Comparison of ENCODE assay signal across 8 cellular contexts in the genomic region with DNA sequence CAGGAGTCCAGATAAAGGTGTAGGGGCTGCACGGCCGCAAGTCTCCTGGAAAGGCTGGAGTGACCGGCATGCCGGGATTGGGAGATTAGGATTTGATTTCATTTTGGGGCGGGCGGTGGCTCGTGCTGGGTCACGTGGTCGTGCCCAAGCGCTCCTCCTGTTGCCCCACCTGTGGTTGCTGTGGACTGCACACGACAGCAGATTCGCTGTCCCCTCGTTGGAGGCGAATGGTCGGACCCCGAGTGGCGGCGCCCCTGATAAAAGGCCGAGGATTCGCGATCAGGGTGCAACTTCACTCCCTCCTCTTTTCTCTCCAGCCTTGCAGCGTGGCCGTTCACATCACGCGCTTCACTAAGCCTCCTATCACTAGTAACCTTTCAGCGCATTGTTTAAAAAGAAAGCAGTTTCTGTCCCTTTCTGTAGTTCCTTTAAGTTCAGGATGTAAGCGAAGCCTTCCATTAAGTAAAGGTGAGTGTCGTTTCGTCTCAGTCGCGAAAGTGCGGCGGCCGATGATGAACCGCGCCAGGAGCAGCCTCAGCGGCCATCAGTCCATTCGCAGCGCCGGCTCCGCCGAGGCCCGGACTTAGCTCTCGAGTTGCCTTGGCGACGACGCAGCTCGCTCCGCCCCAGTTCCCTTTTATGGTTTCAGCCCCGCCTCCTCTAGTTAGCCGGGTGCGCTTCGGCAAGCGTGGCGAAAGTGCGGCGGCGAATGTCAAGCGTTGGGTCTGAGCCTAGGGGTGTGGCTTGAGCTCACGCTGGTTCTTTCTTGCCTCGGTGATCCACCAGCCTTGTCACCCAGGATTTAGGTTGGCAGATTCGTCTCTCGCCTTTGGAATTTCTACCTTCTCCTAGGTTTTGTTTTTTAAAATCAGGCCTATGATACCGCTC. TPM values are rescaled to one million over a fixed set of nuclear protein-coding genes. Genes with fewer than 3 reads are reported as not detected.
DNase-seq lines count a peak whose midpoint lies in the region; ATAC-seq and TF ChIP-seq lines count a peak whose summit lies in the region.

No MANE protein-coding gene starts in this region.

- no peak for TF ChIP-seq RAD21 in IMR-90 (IDR thresholded peaks at IDR 0.05; ENCODE audit: low read length)

- CTCF ChIA-PET in Calu3 (lab: Charles Lee) (interaction anchor here (0.8 to 2.1 kb wide), 8 partner anchors 8 to 40 kb away, joined by 3 to 19 read pairs (median 4); no protein-coding TSS in a partner anchor), IMR-90 (lab: Yijun Ruan, JAX) (interaction anchor here (1.3 kb wide), 1 partner anchor 35 kb away, joined by 4 read pairs; no protein-coding TSS in a partner anchor)

- dilution Hi-C loops in IMR-90 (cut with HindIII; ENCODE audit: low sequenced_read_pairs, unreplicated experiment): no loop called here

- no peaks in the 10 kb centered on the region for H3K9me3 Mint-ChIP-seq in Calu3 (ENCODE audit: low read depth, unreplicated experiment)
- H3K9me3 Mint-ChIP-seq in natural killer cell: no peaks in the 10 kb centered on the region
- peaks cover 2 to 4% of the 10 kb centered on the region in 2 donors for H3K9me3 Mint-ChIP-seq in stimulated activated naive B cell treated with anti-CD40 and anti-IgM and Interleukin-4, amounts not matched to agents 10 μg/mL and 1 μg/mL and 100 μg/mL, for 72 hours

- in situ Hi-C loops in IMR-90 (cut with MboI; ENCODE audit: low sequenced_read_pairs): no loop called here

- ATAC-seq in GM21423 (IDR thresholded peaks at IDR 0.05; ENCODE audit: unreplicated experiment) (peak; percentile 70), IMR-90 (ENCODE audit: low read depth) (peak; percentile 87), natural killer cell (peak; percentile 74 to 87 (median 75))
- ATAC-seq in stimulated activated naive B cell treated with anti-CD40 and anti-IgM and Interleukin-4, amounts not matched to agents 10 μg/mL and 1 μg/mL and 100 μg/mL, for 72 hours (replicated peaks): peak; percentile 79 to 85

- TF ChIP-seq CTCF in Calu3 (IDR thresholded peaks at IDR 0.05; ENCODE audit: unreplicated experiment): no peak
- TF ChIP-seq CTCF in IMR-90 (conservative IDR thresholded peaks at IDR 0.05; ENCODE audit: low read depth, low read length): no peak
- TF ChIP-seq CTCF in fibroblast of pulmonary artery (IDR thresholded peaks at IDR 0.05; ENCODE audit: low read length, missing control alignments): no peak
- no peak for TF ChIP-seq CTCF in natural killer cell (IDR thresholded peaks at IDR 0.05)

- peak overlapping the region; percentile 59 for H4K5ac ChIP-seq in IMR-90 (ENCODE audit: low read depth, low read length)

- H3K18ac ChIP-seq in IMR-90 (ENCODE audit: low read depth, low read length): no peak overlapping the region

- peaks cover 7% of the 10 kb centered on the region for H3K36me3 ChIP-seq in IMR-90 (ENCODE audit: control insufficient read depth, insufficient read depth, low read length)

- BruUV-seq in Calu3 (replicated peaks; lab: Mats Ljungman, UMichigan) (TSS peak; percentile 45), IMR-90 (replicated peaks; lab: Mats Ljungman, UMichigan) (no TSS peak)

- no peak overlapping the region for H2BK20ac ChIP-seq in IMR-90 (ENCODE audit: low read depth, low read length)

- H2AK9ac ChIP-seq in IMR-90 (replicated peaks; ENCODE audit: low read depth, low read length, poor library complexity): peak overlapping the region; percentile 85

- H3K56ac ChIP-seq in IMR-90 (ENCODE audit: extremely low read depth, insufficient read depth, low read length): peak overlapping the region; percentile 60

- H3K4me3 ChIP-seq in IMR-90 (ENCODE audit: insufficient read depth, low read depth, low read length) (peak overlapping the region; percentile 46), fibroblast of pulmonary artery (replicated peaks; ENCODE audit: low read depth, low read length) (peak overlapping the region; percentile 92)

- H3K27ac Mint-ChIP-seq in Calu3 (ENCODE audit: unreplicated experiment): peak overlapping the region; percentile 96
- H3K27ac Mint-ChIP-seq in natural killer cell: peak overlapping the region; percentile 97 to 99
- H3K27ac Mint-ChIP-seq in stimulated activated naive B cell treated with anti-CD40 and anti-IgM and Interleukin-4, amounts not matched to agents 10 μg/mL and 1 μg/mL and 100 μg/mL, for 72 hours: peak overlapping the region; percentile 100

- H4K8ac ChIP-seq in IMR-90 (ENCODE audit: low read depth in 2 of 2, low read length in 2 of 2): peak overlapping the region; percentile 66 to 96

- TF ChIP-seq POLR2A in IMR-90 (IDR thresholded peaks at IDR 0.05; ENCODE audit: low read depth, low read length): no peak

- H3K9me1 ChIP-seq in IMR-90 (ENCODE audit: insufficient read depth, low read length): 0 out of 2 replicates have a peak, but pooled peaks cover 8% of the 10 kb centered on the region

- H3K9ac ChIP-seq in IMR-90 (ENCODE audit: low read depth, low read length): peak overlapping the region; percentile 64

- no peak overlapping the region; the same call in 1 of the 2 replicates for H4K91ac ChIP-seq in IMR-90 (ENCODE audit: insufficient read depth, low read depth, low read length)

- H3K27me3 Mint-ChIP-seq in Calu3 (ENCODE audit: unreplicated experiment) (no peaks in the 10 kb centered on the region), natural killer cell (ENCODE audit: low read depth in 2 of 2) (no peaks in the 10 kb centered on the region)
- no peaks in the 10 kb centered on the region for H3K27me3 Mint-ChIP-seq in stimulated activated naive B cell treated with anti-CD40 and anti-IgM and Interleukin-4, amounts not matched to agents 10 μg/mL and 1 μg/mL and 100 μg/mL, for 72 hours

- 7% methylated on average over 17 of the region's 64 CpGs; no CpG with 5 or more reads in 1 of the 2 experiments for WGBS in IMR-90 (ENCODE audit: extremely low coverage in 2 of 2, insufficient read length in 1 of 2), 2 experiments

- no peak overlapping the region for H2BK15ac ChIP-seq in IMR-90 (ENCODE audit: low read depth, low read length)

- peak overlapping the region; percentile 63 for H2BK5ac ChIP-seq in IMR-90 (ENCODE audit: low read depth, low read length, poor library complexity, severe bottlenecking)

- no peaks in the 10 kb centered on the region for H3K9me3 ChIP-seq in IMR-90 (ENCODE audit: control insufficient read depth, insufficient read depth, low read length)

- H3K14ac ChIP-seq in IMR-90 (replicated peaks; ENCODE audit: low read depth, low read length): peak overlapping the region; percentile 64; the same call in 1 of the 2 replicates

- DNase-seq in Calu3: peak; percentile 99
- DNase-seq in IMR-90: peak; percentile 99
- peak; percentile 99 for DNase-seq in RPMI7951 (ENCODE audit: low read depth)
- DNase-seq in activated effector memory CD4-positive, alpha-beta T cell treated with anti-CD3 and anti-CD28 coated beads, Interleukin-2, amount 50 U/mL, for 16 hours: peak; percentile 99
- peak; percentile 100 for DNase-seq in fibroblast of pulmonary artery (ENCODE audit: low read depth)
- DNase-seq in natural killer cell: peak; percentile 97
- peak; percentile 96 for DNase-seq in stimulated activated naive B cell treated with anti-CD40 and anti-IgM and Interleukin-4, amounts not matched to agents 10 μg/mL and 1 μg/mL and 100 μg/mL, for 72 hours

- H3K36me3 Mint-ChIP-seq in Calu3 (ENCODE audit: insufficient read depth, unreplicated experiment): peaks cover 72% of the 10 kb centered on the region
- no peaks in the 10 kb centered on the region for H3K36me3 Mint-ChIP-seq in natural killer cell
- peaks cover 19 to 62% of the 10 kb centered on the region in 2 donors for H3K36me3 Mint-ChIP-seq in stimulated activated naive B cell treated with anti-CD40 and anti-IgM and Interleukin-4, amounts not matched to agents 10 μg/mL and 1 μg/mL and 100 μg/mL, for 72 hours

- peak overlapping the region; percentile 48; the same call in 1 of the 2 replicates for H3K4ac ChIP-seq in IMR-90 (ENCODE audit: low read depth, low read length)

- H4K20me1 ChIP-seq in IMR-90 (ENCODE audit: insufficient read depth, low read length): peaks cover 31% of the 10 kb centered on the region

- intact Hi-C loops in Calu3 (cut with micrococcal nuclease; ENCODE audit: unreplicated experiment) (loop anchor here (5.0 kb wide), 1 partner anchor 36 kb away; no protein-coding TSS in a partner anchor), IMR-90 (cut with micrococcal nuclease) (loop anchor here (5.0 kb wide), 1 partner anchor 36 kb away; no protein-coding TSS in a partner anchor), natural killer cell (cut with micrococcal nuclease) (no loop called here)

- H3K23ac ChIP-seq in IMR-90 (ENCODE audit: low read depth, low read length): peak overlapping the region; percentile 50; the same call in 1 of the 2 replicates

- peak overlapping the region; percentile 77 for H3K4me3 Mint-ChIP-seq in Calu3 (ENCODE audit: low read depth, unreplicated experiment)
- H3K4me3 Mint-ChIP-seq in natural killer cell: peak overlapping the region; percentile 99
- H3K4me3 Mint-ChIP-seq in stimulated activated naive B cell treated with anti-CD40 and anti-IgM and Interleukin-4, amounts not matched to agents 10 μg/mL and 1 μg/mL and 100 μg/mL, for 72 hours: peak overlapping the region; percentile 100

- H3K27ac ChIP-seq in IMR-90 (ENCODE audit: insufficient read depth, low read length): peak overlapping the region; percentile 25

- H3K27me3 ChIP-seq in IMR-90 (ENCODE audit: control insufficient read depth, insufficient read depth, low read length): no peaks in the 10 kb centered on the region

- H2AK5ac ChIP-seq in IMR-90 (ENCODE audit: low read depth, low read length): peak overlapping the region; percentile 10; the same call in 1 of the 2 replicates

- peak overlapping the region; percentile 90 for H2AFZ ChIP-seq in IMR-90 (replicated peaks; ENCODE audit: low read length, poor library complexity)

- peak overlapping the region; percentile 85 for H3K4me2 ChIP-seq in IMR-90 (ENCODE audit: low read depth, low read length)

- H3K79me1 ChIP-seq in IMR-90 (ENCODE audit: low read depth in 1 of 2, low read length in 2 of 2): peaks cover 9 to 56% of the 10 kb centered on the region in 2 experiments

- POLR2A ChIA-PET in IMR-90 (lab: Charles Lee; ENCODE audit: unreplicated experiment): interaction anchor here (0.6 kb wide), 1 partner anchor 158 kb away, joined by 7 read pairs; no protein-coding TSS in a partner anchor

- H3K4me1 Mint-ChIP-seq in Calu3 (ENCODE audit: low read depth, unreplicated experiment) (peaks cover 33% of the 10 kb centered on the region), natural killer cell (peaks cover 71 to 73% of the 10 kb centered on the region in 2 donors)
- H3K4me1 Mint-ChIP-seq in stimulated activated naive B cell treated with anti-CD40 and anti-IgM and Interleukin-4, amounts not matched to agents 10 μg/mL and 1 μg/mL and 100 μg/mL, for 72 hours: peaks cover 34 to 62% of the 10 kb centered on the region in 2 donors

- H2BK120ac ChIP-seq in IMR-90 (ENCODE audit: low read depth, low read length): no peak overlapping the region

- H3K4me1 ChIP-seq in IMR-90 (ENCODE audit: control insufficient read depth, insufficient read depth, low read length): peaks cover 9% of the 10 kb centered on the region; the same call in 1 of the 2 replicates

RNA-seq across cellular contexts. Expression of a gene that starts 1.7 kb away (rescaled TPM):
- total RNA-seq in Calu3 (2022) (45.7 and 59.7 TPM in 2 replicates), IMR-90 (2012; rRNA removed) (13.1 and 13.9 TPM in 2 replicates), natural killer cell (10 to 100 TPM; 23.8 to 29.3 (median 25.0) TPM)
- 18.5 and 20.8 TPM in 2 replicates for polyA plus RNA-seq in IMR-90 (2012; rRNA removed)
- polyA plus RNA-seq in IMR-90 (2012; cell fraction: cytosol; rRNA removed): 14.0 and 22.6 TPM in 2 replicates
- 41.6 and 72.5 TPM in 2 replicates for polyA plus RNA-seq in IMR-90 (2012; cell fraction: nucleus; rRNA removed; ENCODE audit: low replicate concordance)
- 17.2 and 30.5 TPM in 2 replicates for total RNA-seq in RPMI7951 (2014; rRNA removed; shearing (Covaris generic))

RNA-seq across cellular contexts. Expression of a gene that starts 12.2 kb away (rescaled TPM):
- total RNA-seq in Calu3 (2022): 36.0 and 42.0 TPM in 2 replicates
- total RNA-seq in IMR-90 (2012; rRNA removed): 19.7 and 27.2 TPM in 2 replicates
- 52.8 and 53.0 TPM in 2 replicates for polyA plus RNA-seq in IMR-90 (2012; rRNA removed)
- polyA plus RNA-seq in IMR-90 (2012; cell fraction: cytosol; rRNA removed): 56.1 and 64.0 TPM in 2 replicates
- 18.8 and 44.2 TPM in 2 replicates for polyA plus RNA-seq in IMR-90 (2012; cell fraction: nucleus; rRNA removed; ENCODE audit: low replicate concordance)
- total RNA-seq in RPMI7951 (2014; rRNA removed; shearing (Covaris generic)): 55.1 and 62.7 TPM in 2 replicates
- total RNA-seq in natural killer cell: 10 to 100 TPM; 27.7 to 28.7 (median 27.9) TPM

RNA-seq across cellular contexts. Expression of a gene that starts 15.0 kb away (rescaled TPM):
- 5.3 and 6.3 TPM in 2 replicates for total RNA-seq in Calu3 (2022)
- not detected in 2 replicates for total RNA-seq in IMR-90 (2012; rRNA removed)
- 0.10 and 0.11 TPM in 2 replicates for polyA plus RNA-seq in IMR-90 (2012; rRNA removed)
- 0.11 and 0.25 TPM in 2 replicates for polyA plus RNA-seq in IMR-90 (2012; cell fraction: cytosol; rRNA removed)
- polyA plus RNA-seq in IMR-90 (2012; cell fraction: nucleus; rRNA removed; ENCODE audit: low replicate concordance): 0.58 and 1.5 TPM in 2 replicates
- 0.48 and 0.59 TPM in 2 replicates for total RNA-seq in RPMI7951 (2014; rRNA removed; shearing (Covaris generic))
- 1 to 10 TPM; 5.1 to 8.0 (median 8.0) TPM for total RNA-seq in natural killer cell

RNA-seq across cellular contexts. Expression of a gene that starts 52.4 kb away (rescaled TPM):
- total RNA-seq in Calu3 (2022) (115 and 126 TPM in 2 replicates), IMR-90 (2012; rRNA removed) (19.9 and 20.6 TPM in 2 replicates), natural killer cell (100 to 1,000 TPM; 142 to 160 (median 146) TPM)
- polyA plus RNA-seq in IMR-90 (2012; rRNA removed): 31.7 and 34.9 TPM in 2 replicates
- 15.3 and 30.0 TPM in 2 replicates for polyA plus RNA-seq in IMR-90 (2012; cell fraction: cytosol; rRNA removed)
- 532 and 592 TPM in 2 replicates for polyA plus RNA-seq in IMR-90 (2012; cell fraction: nucleus; rRNA removed; ENCODE audit: low replicate concordance)
- 11.5 and 12.1 TPM in 2 replicates for total RNA-seq in RPMI7951 (2014; rRNA removed; shearing (Covaris generic))

Comparison
In these comparisons a context has a peak if more than half of its experiments do, and no peak if none do; other contexts are left out.
1. Peak in every context shown above with its lines: DNase-seq, ATAC-seq, H3K4me3 ChIP-seq and H3K27ac ChIP-seq.